16 cellular contexts compared by ENCODE assay signal in the genomic region with DNA sequence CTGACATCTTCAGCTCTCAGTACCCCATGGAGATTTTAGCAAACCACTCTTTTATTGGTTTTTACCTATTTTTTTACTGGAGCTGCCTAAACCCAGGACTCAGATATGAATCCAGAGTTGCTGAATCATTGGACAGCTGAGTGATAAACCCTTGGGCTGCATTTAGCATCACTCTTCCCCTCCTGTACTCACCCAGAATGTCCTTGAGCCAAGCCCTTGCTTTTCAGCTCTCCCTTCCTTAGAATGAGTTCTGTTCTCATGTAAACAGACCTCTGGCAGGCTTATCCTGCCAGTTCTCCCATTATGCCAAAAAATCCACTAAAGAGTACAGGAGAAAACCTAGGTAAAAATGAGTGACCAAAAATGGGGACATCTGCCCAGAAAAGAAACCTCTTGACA.
"Had no signal": no experiment of that assay in that cellular context is flagged by ENCODE, and none has a peak within 500 bp of the region (broad histone marks: within the 10 kb centered on the region; RNA-seq: fewer than 3 reads in every experiment).

No MANE protein-coding gene starts in this region.

- H2AFZ ChIP-seq: parathyroid adenoma had no signal

- H3K4me3 Mint-ChIP-seq: activated CD4-positive, alpha-beta memory T cell treated with anti-CD3 and anti-CD28 coated beads, Interleukin-2, amount 10 ng/mL, durations not matched to agents 7 days and 5 days; activated naive CD4-positive, alpha-beta T cell treated with anti-CD3 and anti-CD28 coated beads, Interleukin-2, amount 10 ng/mL, durations not matched to agents 7 days and 5 days; activated T-cell treated with anti-CD3 and anti-CD28 coated beads, Interleukin-2, amount 50 U/mL, for 24 hours; endodermal cell; mesothelial cell of epicardium; type B pancreatic cell had no signal

- H3K4me1 Mint-ChIP-seq: activated CD4-positive, alpha-beta memory T cell treated with anti-CD3 and anti-CD28 coated beads, Interleukin-2, amount 10 ng/mL, durations not matched to agents 7 days and 5 days; activated naive CD4-positive, alpha-beta T cell treated with anti-CD3 and anti-CD28 coated beads, Interleukin-2, amount 10 ng/mL, durations not matched to agents 7 days and 5 days had no signal

- H3K9me3 Mint-ChIP-seq: activated CD4-positive, alpha-beta memory T cell treated with anti-CD3 and anti-CD28 coated beads, Interleukin-2, amount 10 ng/mL, durations not matched to agents 7 days and 5 days; activated naive CD4-positive, alpha-beta T cell treated with anti-CD3 and anti-CD28 coated beads, Interleukin-2, amount 10 ng/mL, durations not matched to agents 7 days and 5 days; activated T-cell treated with anti-CD3 and anti-CD28 coated beads, Interleukin-2, amount 50 U/mL, for 24 hours; type B pancreatic cell had no signal

- ATAC-seq: stimulated activated naive CD8-positive, alpha-beta T cell treated with anti-CD3 and anti-CD28 coated beads, Interleukin-15, Interleukin-2, amounts not matched to agents 100 U/mL and 50 U/mL, for 24 hours had no signal

- H3K36me3 Mint-ChIP-seq: activated naive CD4-positive, alpha-beta T cell treated with anti-CD3 and anti-CD28 coated beads, Interleukin-2, amount 10 ng/mL, durations not matched to agents 7 days and 5 days; mesothelial cell of epicardium; type B pancreatic cell had no signal

- H3K27me3 ChIP-seq: dorsolateral prefrontal cortex had no signal

- H3K79me2 ChIP-seq: parathyroid adenoma had no signal

- H3K9ac ChIP-seq: parathyroid adenoma had no signal

- H3K27ac ChIP-seq: parathyroid adenoma, VCaP had no signal

- H3K4me1 ChIP-seq: parathyroid adenoma had no signal

- H3K4me3 ChIP-seq: dorsolateral prefrontal cortex, lung, skin epidermis had no signal

- H3K27ac Mint-ChIP-seq: activated CD4-positive, alpha-beta memory T cell treated with anti-CD3 and anti-CD28 coated beads, Interleukin-2, amount 10 ng/mL, durations not matched to agents 7 days and 5 days; activated naive CD4-positive, alpha-beta T cell treated with anti-CD3 and anti-CD28 coated beads, Interleukin-2, amount 10 ng/mL, durations not matched to agents 7 days and 5 days; activated T-cell treated with anti-CD3 and anti-CD28 coated beads, Interleukin-2, amount 50 U/mL, for 24 hours; endodermal cell; mesothelial cell of epicardium; type B pancreatic cell had no signal

- DNase-seq: activated CD4-positive, alpha-beta memory T cell treated with anti-CD3 and anti-CD28 coated beads, Interleukin-2, amount 10 ng/mL, durations not matched to agents 7 days and 5 days; activated naive CD4-positive, alpha-beta T cell treated with anti-CD3 and anti-CD28 coated beads, Interleukin-2, amount 10 ng/mL, durations not matched to agents 7 days and 5 days; activated T-cell treated with anti-CD3 and anti-CD28 coated beads, Interleukin-2, amount 50 U/mL, for 24 hours; dorsolateral prefrontal cortex; endodermal cell; erythroblast; glutamatergic neuron; naive B cell; stimulated activated CD4-positive, alpha-beta T cell treated with anti-CD3 and anti-CD28 coated beads, Interleukin-4, amount 100 ng/mL, for 24 hours; stimulated activated naive CD8-positive, alpha-beta T cell treated with anti-CD3 and anti-CD28 coated beads, Interleukin-15, Interleukin-2, amounts not matched to agents 100 U/mL and 50 U/mL, for 24 hours had no signal
